Comparison of ENCODE assay signal across 8 cellular contexts in the genomic region with DNA sequence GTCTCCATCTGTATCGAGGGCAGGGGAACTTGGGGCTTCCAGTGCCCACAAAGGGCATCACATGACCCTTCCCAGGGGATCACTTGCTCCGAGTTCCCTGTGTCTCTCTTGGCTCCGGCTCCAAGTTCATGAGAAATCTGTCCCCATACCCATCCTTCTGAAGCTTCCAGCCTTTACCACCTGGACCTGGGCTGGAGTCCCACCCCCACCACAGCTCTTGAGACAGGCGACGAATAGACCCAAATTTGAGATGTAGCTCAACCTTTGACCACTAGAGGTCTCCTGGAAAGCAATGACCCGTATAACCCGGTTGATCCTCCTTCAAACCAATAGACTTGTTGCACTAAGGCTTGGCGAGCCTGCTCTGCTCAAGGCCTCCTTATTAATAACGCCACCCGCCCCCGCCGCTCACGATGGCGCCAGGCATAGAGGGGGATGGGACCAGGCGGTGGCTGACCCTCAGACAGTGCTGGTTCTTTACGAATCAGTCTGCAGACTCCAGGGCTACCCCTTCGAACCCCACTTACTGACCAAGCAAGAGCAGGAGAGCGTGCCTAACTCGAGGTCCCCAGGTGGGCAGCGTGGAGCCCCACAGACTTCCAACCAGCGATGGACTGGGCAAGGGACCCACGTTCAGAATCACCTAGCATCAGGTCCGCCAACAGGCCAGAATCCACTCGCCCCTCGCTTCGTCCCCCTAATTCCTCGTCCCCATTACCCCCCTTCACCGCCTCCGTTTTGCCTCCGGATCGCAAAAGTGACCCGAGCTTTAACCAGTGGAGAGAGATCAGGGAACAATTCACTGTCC. TPM values are rescaled to one million over a fixed set of nuclear protein-coding genes. Genes with fewer than 3 reads are reported as not detected.
DNase-seq lines count a peak whose midpoint lies in the region; ATAC-seq and TF ChIP-seq lines count a peak whose summit lies in the region.

No MANE protein-coding gene starts in this region.

- peak; percentile 71 for TF ChIP-seq CTCF in AG09309 (IDR thresholded peaks at IDR 0.05; ENCODE audit: control insufficient read depth, insufficient read depth, low read depth, low read length, missing control alignments)
- TF ChIP-seq CTCF in esophagus squamous epithelium (IDR thresholded peaks at IDR 0.05), result peak; percentile 57 to 79 (median 66)

- H3K4me1 ChIP-seq in esophagus squamous epithelium (peaks cover 0 to 42% (median 22%) of the 10 kb centered on the region in 3 donors), thymus (ENCODE audit: control insufficient read depth, insufficient read depth, low read length) (peaks cover 2% of the 10 kb centered on the region)

- H3K9me3 ChIP-seq in esophagus squamous epithelium (no peaks in the 10 kb centered on the region), thymus (ENCODE audit: control insufficient read depth) (no peaks in the 10 kb centered on the region)

- WGBS in esophagus squamous epithelium, 2 donors, result 31 to 37% methylated on average over 10 to 18 of the region's 32 CpGs
- 37% methylated on average over 32 of the region's 32 CpGs for WGBS in thymus

- H3K4me3 ChIP-seq in AG09309 (ENCODE audit: control insufficient read depth, low read depth, low read length) (peak overlapping the region; percentile 39), esophagus squamous epithelium (peak overlapping the region; percentile 21 to 58 (median 44)), thymus (ENCODE audit: low read length) (peak overlapping the region; percentile 48)

- no peak for DNase-seq in AG09309 (ENCODE audit: low read depth)
- peak; percentile 15 for DNase-seq in NCI-H226
- peak; percentile 49 for DNase-seq in activated T-cell treated with anti-CD3 and anti-CD28 coated beads for 4 hours
- DNase-seq in esophagus squamous epithelium (lab: John Stamatoyannopoulos, UW), result no peak
- peak; percentile 78 for DNase-seq in myocyte (ENCODE audit: low read depth)

- peak overlapping the region; percentile 47 to 100 (median 55) for H3K27ac ChIP-seq in esophagus squamous epithelium
- no peak overlapping the region for H3K27ac ChIP-seq in thymus (ENCODE audit: low read depth)

- peak in 1 of 4 donors; percentile 56 for TF ChIP-seq POLR2A in esophagus squamous epithelium (IDR thresholded peaks at IDR 0.05)

- intact Hi-C loops in esophagus squamous epithelium (cut with DNase I), result loop anchor here (5.0 to 10.0 kb wide), 2 partner anchors 140 to 348 kb away; no protein-coding TSS in a partner anchor

- H3K36me3 ChIP-seq in esophagus squamous epithelium (no peaks in the 10 kb centered on the region), thymus (ENCODE audit: control insufficient read depth, insufficient read depth) (no peaks in the 10 kb centered on the region)

- ATAC-seq in GM18511 (IDR thresholded peaks at IDR 0.05; ENCODE audit: unreplicated experiment), result peak; percentile 69
- peak; percentile 63 for ATAC-seq in HG02943 (IDR thresholded peaks at IDR 0.05; ENCODE audit: low read depth, unreplicated experiment)

- H3K27me3 ChIP-seq in esophagus squamous epithelium (no peaks in the 10 kb centered on the region), thymus (ENCODE audit: control insufficient read depth, insufficient read depth) (no peaks in the 10 kb centered on the region)

RNA-seq across cellular contexts. Expression of a gene that starts 4.4 kb away (rescaled TPM):
- 10 to 100 TPM; 18.0 to 38.1 (median 30.2) TPM for total RNA-seq in esophagus squamous epithelium
- total RNA-seq in myocyte, result 15.8 and 15.9 TPM in 2 replicates
- polyA plus RNA-seq in myocyte (2012), result 11.0 TPM
- polyA plus RNA-seq in thymus, result 11.3 TPM

Comparison
In these comparisons a context has a peak if more than half of its experiments do, and no peak if none do; other contexts are left out.
1. DNase-seq: peak in NCI-H226 (single experiment), activated T-cell treated with anti-CD3 and anti-CD28 coated beads for 4 hours (single experiment) and myocyte (single experiment); none in AG09309 (single experiment) and esophagus squamous epithelium (single experiment).
2. Peak in every context shown above with its lines, with median percentiles within 50 percentile points of each other: H3K4me3 ChIP-seq.